1 cellular context compared by ENCODE assay signal in genomic region chr19:8611391-8611883, GRCh38.
A peak's percentile ranks its signal among the peaks of the same experiment; 100 is the strongest.
TF ChIP-seq lines count a peak whose summit lies in the region.

No MANE protein-coding gene starts in this region.

TF ChIP-seq in HepG2, 621 proteins besides CTCF, POLR2A, EP300 and RAD21:
- TF ChIP-seq IRF1 (CRISPR knock-in tag; IDR thresholded peaks at IDR 0.05; ENCODE audit: low read depth) (no peak), ZNF207 (IDR thresholded peaks at IDR 0.05; ENCODE audit: borderline replicate concordance) (no peak), ADNP (CRISPR knock-in tag; IDR thresholded peaks at IDR 0.05) (peak; percentile 28; the same call in 1 of the 2 replicates), ETS1 (CRISPR knock-in tag; IDR thresholded peaks at IDR 0.05) (no peak), CHD4 (IDR thresholded peaks at IDR 0.05; ENCODE audit: borderline replicate concordance, low read length) (peak; percentile 45; the same call in 1 of the 2 replicates), STAT5B (CRISPR knock-in tag; IDR thresholded peaks at IDR 0.05) (no peak), ZNF629 (CRISPR knock-in tag; conservative IDR thresholded peaks at IDR 0.05) (peak; percentile 92), ZMYM3 (CRISPR knock-in tag; IDR thresholded peaks at IDR 0.05) (peak; percentile 75), ZNF839 (CRISPR knock-in tag; IDR thresholded peaks at IDR 0.05; ENCODE audit: borderline replicate concordance) (no peak), ARNT (IDR thresholded peaks at IDR 0.05) (no peak)
